In genomic region chr1:26089125-26089524, GRCh38 we compare ENCODE assay signal across 34 cellular contexts. TPM values are rescaled to one million over a fixed set of nuclear protein-coding genes. Genes with fewer than 3 reads are reported as not detected.
"Had no signal": no experiment of that assay in that cellular context is flagged by ENCODE, and none has a peak within 500 bp of the region (broad histone marks: within the 10 kb centered on the region; RNA-seq: fewer than 3 reads in every experiment).

No MANE protein-coding gene starts in this region.

- H3K4me2 ChIP-seq: smooth muscle cell had no signal

- DNase-seq: naive thymus-derived CD4-positive, alpha-beta T cell; natural killer cell; nucleus accumbens; ovary; posterior cingulate gyrus; psoas muscle; right cardiac atrium; spleen; stimulated activated CD4-positive, alpha-beta T cell treated with anti-CD3 and anti-CD28 coated beads, Interleukin-12 subunit alpha, Interleukin-12 subunit beta, amount 100 ng/mL, for 4 hours; stimulated activated CD4-positive, alpha-beta T cell treated with anti-CD3 and anti-CD28 coated beads, Interleukin-1b, Interleukin-23, amount 100 ng/mL, for 48 hours; stimulated activated CD4-positive, alpha-beta T cell treated with anti-CD3 and anti-CD28 coated beads, Interleukin-4, amount 100 ng/mL, for 1 hour; stimulated activated CD4-positive, alpha-beta T cell treated with anti-CD3 and anti-CD28 coated beads, Interleukin-4, amount 100 ng/mL, for 4 hours; stimulated activated CD8-positive, alpha-beta memory T cell treated with anti-CD3 and anti-CD28 coated beads, Interleukin-4, amount 100 ng/mL, for 48 hours; stimulated activated naive CD4-positive, alpha-beta T cell; stimulated activated naive CD8-positive, alpha-beta T cell treated with anti-CD3 and anti-CD28 coated beads, Interleukin-15, amount 100 ng/mL, for 72 hours; stimulated activated naive CD8-positive, alpha-beta T cell treated with anti-CD3 and anti-CD28 coated beads, Interleukin-15, Interleukin-2, amounts not matched to agents 100 U/mL and 50 U/mL, for 24 hours; substantia nigra; testis; tibial artery; transverse colon; upper lobe of left lung had no signal

- H3K4me1 ChIP-seq: parathyroid adenoma, testis, tibial artery, transverse colon had no signal

- H3K4me1 Mint-ChIP-seq: natural killer cell; stimulated activated memory B cell treated with anti-CD40 and anti-IgM and Interleukin-4, amounts not matched to agents 10 μg/mL and 1 μg/mL and 100 μg/mL, for 72 hours; stimulated activated naive CD8-positive, alpha-beta T cell treated with anti-CD3 and anti-CD28 coated beads, Interleukin-15, amount 100 ng/mL, for 72 hours had no signal

- FAIRE-seq: urothelium cell line had no signal

- H3K27ac ChIP-seq: neutrophil, ovary, parathyroid adenoma, psoas muscle, skin epidermis, spleen, suprapubic skin, testis, tibial artery, transverse colon, upper lobe of left lung, vagina had no signal

- H3K9me3 Mint-ChIP-seq: naive thymus-derived CD4-positive, alpha-beta T cell; natural killer cell; nephron; stimulated activated memory B cell treated with anti-CD40 and anti-IgM and Interleukin-4, amounts not matched to agents 10 μg/mL and 1 μg/mL and 100 μg/mL, for 72 hours; stimulated activated naive CD8-positive, alpha-beta T cell treated with anti-CD3 and anti-CD28 coated beads, Interleukin-15, amount 100 ng/mL, for 72 hours had no signal

- H3K27me3 ChIP-seq: ovary, testis, upper lobe of left lung, vagina had no signal

- H2AFZ ChIP-seq: parathyroid adenoma had no signal

- ATAC-seq: naive thymus-derived CD4-positive, alpha-beta T cell; natural killer cell; psoas muscle; right cardiac atrium; sciatic nerve; stimulated activated memory B cell treated with anti-CD40 and anti-IgM and Interleukin-4, amounts not matched to agents 10 μg/mL and 1 μg/mL and 100 μg/mL, for 72 hours; stimulated activated naive CD8-positive, alpha-beta T cell treated with anti-CD3 and anti-CD28 coated beads, Interleukin-15, amount 100 ng/mL, for 72 hours; stimulated activated naive CD8-positive, alpha-beta T cell treated with anti-CD3 and anti-CD28 coated beads, Interleukin-15, Interleukin-2, amounts not matched to agents 100 U/mL and 50 U/mL, for 24 hours had no signal

- H3K4me3 Mint-ChIP-seq: naive thymus-derived CD4-positive, alpha-beta T cell; natural killer cell; nephron; stimulated activated memory B cell treated with anti-CD40 and anti-IgM and Interleukin-4, amounts not matched to agents 10 μg/mL and 1 μg/mL and 100 μg/mL, for 72 hours; stimulated activated naive CD8-positive, alpha-beta T cell treated with anti-CD3 and anti-CD28 coated beads, Interleukin-15, amount 100 ng/mL, for 72 hours had no signal

- H3K36me3 Mint-ChIP-seq: natural killer cell; stimulated activated memory B cell treated with anti-CD40 and anti-IgM and Interleukin-4, amounts not matched to agents 10 μg/mL and 1 μg/mL and 100 μg/mL, for 72 hours had no signal

- H3K36me3 ChIP-seq: neutrophil, ovary, spleen, suprapubic skin, tibial artery, transverse colon, upper lobe of left lung, vagina had no signal

- H3K79me2 ChIP-seq: parathyroid adenoma had no signal

- H3K4me3 ChIP-seq: ovary, psoas muscle, skin epidermis, smooth muscle cell, spleen, suprapubic skin, testis, tibial artery, transverse colon, upper lobe of left lung, vagina had no signal

- H3K9ac ChIP-seq: parathyroid adenoma had no signal

- H3K9me3 ChIP-seq: neutrophil, ovary, psoas muscle, spleen, suprapubic skin, testis, tibial artery, transverse colon, upper lobe of left lung, vagina had no signal

- H3K27ac Mint-ChIP-seq: naive thymus-derived CD4-positive, alpha-beta T cell; natural killer cell; nephron; progenitor cell of endocrine pancreas; stimulated activated memory B cell treated with anti-CD40 and anti-IgM and Interleukin-4, amounts not matched to agents 10 μg/mL and 1 μg/mL and 100 μg/mL, for 72 hours; stimulated activated naive CD8-positive, alpha-beta T cell treated with anti-CD3 and anti-CD28 coated beads, Interleukin-15, amount 100 ng/mL, for 72 hours had no signal

RNA-seq across cellular contexts. Expression of gene TRIM63, which starts 21.7 kb away (rescaled TPM):
- total RNA-seq: naive thymus-derived CD4-positive, alpha-beta T cell; natural killer cell; progenitor cell of endocrine pancreas; renal cortical epithelial cell; smooth muscle cell; vagina had no signal
- polyA plus RNA-seq: naive thymus-derived CD4-positive, alpha-beta T cell; neural cell had no signal

RNA-seq across cellular contexts. Expression of gene SLC30A2, which starts 43.2 kb away (rescaled TPM):
- total RNA-seq: naive thymus-derived CD4-positive, alpha-beta T cell; natural killer cell; sciatic nerve; spleen; vagina had no signal
- polyA plus RNA-seq: naive thymus-derived CD4-positive, alpha-beta T cell; ovary; spleen had no signal
